9 cellular contexts compared by ENCODE assay signal in genomic region chr1:9798236-9799130, GRCh38. TPM values are rescaled to one million over a fixed set of nuclear protein-coding genes. Genes with fewer than 3 reads are reported as not detected.
DNase-seq lines count a peak whose midpoint lies in the region; ATAC-seq and TF ChIP-seq lines count a peak whose summit lies in the region.
"Had no signal": no experiment of that assay in that cellular context is flagged by ENCODE, and none has a peak within 500 bp of the region (broad histone marks: within the 10 kb centered on the region; RNA-seq: fewer than 3 reads in every experiment).

No MANE protein-coding gene starts in this region.

- 37 to 52% (median 43%) methylated on average over 11 of the region's 11 CpGs for WGBS in ovary, 3 donors

- TF ChIP-seq EP300 in ovary (IDR thresholded peaks at IDR 0.05) = no peak

- peaks cover 52 to 78% (median 69%) of the 10 kb centered on the region in 3 donors for H3K4me1 Mint-ChIP-seq in CD8-positive, alpha-beta memory T cell

- no peak for ATAC-seq in GM21528 (IDR thresholded peaks at IDR 0.05; ENCODE audit: low FRiP score, unreplicated experiment)

- H3K27me3 ChIP-seq in CD8-positive, alpha-beta memory T cell (ENCODE audit: insufficient read depth, low read length, poor library complexity, severe bottlenecking) = no peaks in the 10 kb centered on the region
- H3K27me3 ChIP-seq in ovary = no peaks in the 10 kb centered on the region

- POLR2A ChIA-PET in CD8-positive, alpha-beta memory T cell (lab: Charles Lee) = interaction anchor here (0.6 to 1.0 kb wide), 2 partner anchors 18 to 79 kb away, joined by 4 to 5 read pairs; no protein-coding TSS in a partner anchor

- no peak for DNase-seq in CD8-positive, alpha-beta memory T cell
- DNase-seq in NCI-H446 treated with DMSO at 0.1 percent for 48 hours (lab: John Stamatoyannopoulos, UW) (peak; percentile 35), epidermal melanocyte (ENCODE audit: insufficient read length, low spot score) (peak; percentile 45), ovary (peak in 4 of 5 donors; percentile 33 to 44 (median 35)), NCI-H510A (lab: John Stamatoyannopoulos, UW) (no peak), ecto neural progenitor cell (ENCODE audit: low spot score) (no peak), NCI-H1092 (lab: John Stamatoyannopoulos, UW) (no peak)
- DNase-seq: activated CD4-positive, CD25-positive, alpha-beta regulatory T cell treated with anti-CD3 and anti-CD28 coated beads, Interleukin-2, amount 50 U/mL, for 72 hours had no signal

- H3K4me1 ChIP-seq in CD8-positive, alpha-beta memory T cell (ENCODE audit: insufficient read depth, low read length) = peaks cover 48% of the 10 kb centered on the region
- peaks cover 10% of the 10 kb centered on the region for H3K4me1 ChIP-seq in ovary (ENCODE audit: insufficient read depth)

- H3K4me3 ChIP-seq in CD8-positive, alpha-beta memory T cell (ENCODE audit: low read length) = no peak overlapping the region
- no peak overlapping the region for H3K4me3 ChIP-seq in ovary

- peak overlapping the region; percentile 17 to 68 (median 54) for H3K4me3 Mint-ChIP-seq in CD8-positive, alpha-beta memory T cell

- no peak for TF ChIP-seq CTCF in ovary (IDR thresholded peaks at IDR 0.05)

- H3K9me3 Mint-ChIP-seq in CD8-positive, alpha-beta memory T cell = no peaks in the 10 kb centered on the region

- TF ChIP-seq POLR2A in ovary (IDR thresholded peaks at IDR 0.05) = no peak

- intact Hi-C loops in ovary (cut with DNase I) = loop anchor here in 1 of 4 donors (2.0 kb wide), 1 partner anchor 26 kb away; no protein-coding TSS in a partner anchor

- H3K27me3 Mint-ChIP-seq in CD8-positive, alpha-beta memory T cell = no peaks in the 10 kb centered on the region

- peak overlapping the region; percentile 2 to 90 (median 80) for H3K27ac Mint-ChIP-seq in CD8-positive, alpha-beta memory T cell

- peaks cover 0 to 2% (median 0%) of the 10 kb centered on the region in 3 donors for H3K36me3 Mint-ChIP-seq in CD8-positive, alpha-beta memory T cell

- H3K36me3 ChIP-seq in CD8-positive, alpha-beta memory T cell (ENCODE audit: insufficient read depth, low read length) = no peaks in the 10 kb centered on the region
- no peaks in the 10 kb centered on the region for H3K36me3 ChIP-seq in ovary

- CTCF ChIA-PET in CD8-positive, alpha-beta memory T cell (lab: Charles Lee) = interaction anchor here (1.8 to 2.3 kb wide), 2 partner anchors 12 to 172 kb away, joined by 4 to 14 read pairs; no protein-coding TSS in a partner anchor

- no peaks in the 10 kb centered on the region for H3K9me3 ChIP-seq in CD8-positive, alpha-beta memory T cell (ENCODE audit: low read length)
- no peaks in the 10 kb centered on the region for H3K9me3 ChIP-seq in ovary

- H3K27ac ChIP-seq in CD8-positive, alpha-beta memory T cell (ENCODE audit: low read depth, low read length) = no peak overlapping the region
- H3K27ac ChIP-seq in ovary = peak overlapping the region in 1 of 2 donors; percentile 41

RNA-seq across cellular contexts. Expression of gene CLSTN1, which starts 25.3 kb away (rescaled TPM):
- 10 to 100 TPM; 38.4 to 40.8 TPM for total RNA-seq in CD8-positive, alpha-beta memory T cell
- 48.2 TPM for polyA plus RNA-seq in CD8-positive, alpha-beta memory T cell
- total RNA-seq in ovary = 100 to 1,000 TPM in 5 of 7 donors, 10 to 100 TPM in 2; 70.5 to 145 (median 119) TPM
- 100 to 1,000 TPM in 1 of 2 donors, 10 to 100 TPM in 1; 84.3 to 110 TPM for polyA plus RNA-seq in ovary

Comparison
In these comparisons a context has a peak if more than half of its experiments do, and no peak if none do; other contexts are left out.
1. DNase-seq: peak in NCI-H446 treated with DMSO at 0.1 percent for 48 hours (single experiment), epidermal melanocyte (single experiment) and ovary (4 of 5); none in CD8-positive, alpha-beta memory T cell (0 of 5), NCI-H510A (single experiment), ecto neural progenitor cell (single experiment) and NCI-H1092 (single experiment).